ENCODE assay signal across 1 cellular context in genomic region chr16:87854053-87854906, GRCh38.
TF ChIP-seq lines count a peak whose summit lies in the region.

No MANE protein-coding gene starts in this region.

TF ChIP-seq in HepG2, 621 proteins besides CTCF, POLR2A, EP300 and RAD21 (continued from another document and continues in another):
- TF ChIP-seq ZBTB46 (CRISPR knock-in tag; IDR thresholded peaks at IDR 0.05; ENCODE audit: borderline replicate concordance) (0 out of 2 replicates have a peak, but pooled peaks have one; percentile 92), ZFY (CRISPR knock-in tag; IDR thresholded peaks at IDR 0.05) (no peak), SRSF9 (IDR thresholded peaks at IDR 0.05; ENCODE audit: borderline replicate concordance, insufficient read depth, low read depth, low read length, poor library complexity, severe bottlenecking) (no peak), ZNF10 (CRISPR knock-in tag; IDR thresholded peaks at IDR 0.05; ENCODE audit: borderline replicate concordance, low read depth) (no peak), E2F1 (CRISPR knock-in tag; IDR thresholded peaks at IDR 0.05) (no peak), ZNF414 (CRISPR knock-in tag; IDR thresholded peaks at IDR 0.05) (no peak), ZXDC (CRISPR knock-in tag; IDR thresholded peaks at IDR 0.05) (no peak), ZNF567 (CRISPR knock-in tag; IDR thresholded peaks at IDR 0.05; ENCODE audit: borderline replicate concordance) (no peak), SP5 (CRISPR knock-in tag; IDR thresholded peaks at IDR 0.05; ENCODE audit: borderline replicate concordance, low read depth) (no peak), FOSL2 (CRISPR knock-in tag; IDR thresholded peaks at IDR 0.05) (no peak), SIX4 (CRISPR knock-in tag; IDR thresholded peaks at IDR 0.05) (no peak), ATAD3A (CRISPR knock-in tag; IDR thresholded peaks at IDR 0.05) (no peak), ARID2 (CRISPR knock-in tag; IDR thresholded peaks at IDR 0.05; ENCODE audit: borderline replicate concordance) (no peak), MTF2 (CRISPR knock-in tag; IDR thresholded peaks at IDR 0.05; ENCODE audit: borderline replicate concordance) (no peak), ZSCAN30 (CRISPR knock-in tag; IDR thresholded peaks at IDR 0.05) (no peak), ZNF33B (CRISPR knock-in tag; IDR thresholded peaks at IDR 0.05) (no peak), PREB (CRISPR knock-in tag; IDR thresholded peaks at IDR 0.05) (no peak), RAD51 (IDR thresholded peaks at IDR 0.05; ENCODE audit: borderline replicate concordance) (no peak), TFAP4 (IDR thresholded peaks at IDR 0.05; ENCODE audit: borderline replicate concordance, low read depth) (peak; percentile 55; the same call in 1 of the 2 replicates), ZNF619 (CRISPR knock-in tag; IDR thresholded peaks at IDR 0.05) (no peak; the same call in 1 of the 2 replicates), HNRNPH1 (optimal IDR thresholded peaks at IDR 0.05; ENCODE audit: low read depth, low read length) (no peak), AKNA (CRISPR knock-in tag; IDR thresholded peaks at IDR 0.05; ENCODE audit: borderline replicate concordance) (no peak), JARID2 (CRISPR knock-in tag; IDR thresholded peaks at IDR 0.05; ENCODE audit: insufficient replicate concordance) (no peak), ZBTB1 (CRISPR knock-in tag; IDR thresholded peaks at IDR 0.05; ENCODE audit: borderline replicate concordance) (no peak), TOPORS (CRISPR knock-in tag; IDR thresholded peaks at IDR 0.05) (peak; percentile 17; the same call in 1 of the 2 replicates), ZNF552 (CRISPR knock-in tag; IDR thresholded peaks at IDR 0.05; ENCODE audit: borderline replicate concordance) (no peak), MED1 (CRISPR knock-in tag; IDR thresholded peaks at IDR 0.05) (peak; percentile 33; the same call in 1 of the 2 replicates), ZNF775 (CRISPR knock-in tag; IDR thresholded peaks at IDR 0.05; ENCODE audit: borderline replicate concordance) (no peak), ATRX (CRISPR knock-in tag; IDR thresholded peaks at IDR 0.05; ENCODE audit: borderline replicate concordance) (no peak), BATF2 (CRISPR knock-in tag; IDR thresholded peaks at IDR 0.05) (no peak), NFAT5 (CRISPR knock-in tag; IDR thresholded peaks at IDR 0.05) (no peak), PBX2 (CRISPR knock-in tag; IDR thresholded peaks at IDR 0.05) (0 out of 2 replicates have a peak, but pooled peaks have one; percentile 17), EEA1 (CRISPR knock-in tag; IDR thresholded peaks at IDR 0.05; ENCODE audit: borderline replicate concordance) (0 out of 2 replicates have a peak, but pooled peaks have one; percentile 27), NR3C1 (CRISPR knock-in tag; IDR thresholded peaks at IDR 0.05) (no peak), ZNF441 (CRISPR knock-in tag; IDR thresholded peaks at IDR 0.05; ENCODE audit: borderline replicate concordance) (no peak), MLX (CRISPR knock-in tag; IDR thresholded peaks at IDR 0.05) (no peak), ZNF781 (CRISPR knock-in tag; IDR thresholded peaks at IDR 0.05; ENCODE audit: borderline replicate concordance, not compliant biosample characterization) (no peak)
